ENCODE assay signal across 1 cellular context in genomic region chr12:54386781-54387467, GRCh38.
TF ChIP-seq lines count a peak whose summit lies in the region.

No MANE protein-coding gene starts in this region.

TF ChIP-seq in K562, 482 proteins besides CTCF, POLR2A, EP300 and RAD21 (continued from another document and continues in another):
- TF ChIP-seq CCNT2 (IDR thresholded peaks at IDR 0.05; ENCODE audit: borderline replicate concordance, extremely low read depth, insufficient read length, low read depth, low read length) (no peak), ETV6 (IDR thresholded peaks at IDR 0.05; ENCODE audit: borderline replicate concordance in 1 of 2, low read depth in 2 of 2, low read length in 1 of 2) (no peak), ETV6 (CRISPR knock-in tag; IDR thresholded peaks at IDR 0.05; ENCODE audit: borderline replicate concordance) (no peak), TBP (optimal IDR thresholded peaks at IDR 0.05; ENCODE audit: low read depth, low read length) (no peak), EP400 (IDR thresholded peaks at IDR 0.05) (no peak), SPI1 (IDR thresholded peaks at IDR 0.05; ENCODE audit: borderline replicate concordance, low read depth, low read length) (peak; percentile 52; the same call in 1 of the 2 replicates), ZNF431 (CRISPR knock-in tag; IDR thresholded peaks at IDR 0.05) (no peak), CHAMP1 (IDR thresholded peaks at IDR 0.05) (no peak), ATF2 (CRISPR knock-in tag; IDR thresholded peaks at IDR 0.05) (no peak), CBX1 (IDR thresholded peaks at IDR 0.05; ENCODE audit: low read depth) (no peak), CBX5 (IDR thresholded peaks at IDR 0.05; ENCODE audit: borderline replicate concordance, low read depth) (no peak), ZZZ3 (IDR thresholded peaks at IDR 0.05) (no peak), AFF4 (CRISPR knock-in tag; IDR thresholded peaks at IDR 0.05) (no peak), FOXM1 (IDR thresholded peaks at IDR 0.05; ENCODE audit: low read depth) (no peak), FOXM1 (CRISPR knock-in tag; IDR thresholded peaks at IDR 0.05; ENCODE audit: low read depth) (no peak), RBM25 (IDR thresholded peaks at IDR 0.05; ENCODE audit: low read depth, low read length, severe bottlenecking) (peak; percentile 92), ARID1B (IDR thresholded peaks at IDR 0.05) (peak; percentile 57), SMARCA4 (IDR thresholded peaks at IDR 0.05) (peak; percentile 34; the same call in 1 of the 2 replicates), MTA2 (IDR thresholded peaks at IDR 0.05; ENCODE audit: low read depth) (0 out of 2 replicates have a peak, but pooled peaks have one; percentile 20), FOXK2 (conservative IDR thresholded peaks at IDR 0.05 in 1 of 2, IDR thresholded peaks at IDR 0.05 in 1 of 2; ENCODE audit: low read depth in 2 of 2) (no peak), EZH2 (IDR thresholded peaks at IDR 0.05; ENCODE audit: borderline replicate concordance, low read depth, low read length) (no peak), CC2D1A (IDR thresholded peaks at IDR 0.05) (no peak), ZNF133 (CRISPR knock-in tag; IDR thresholded peaks at IDR 0.05) (no peak), TCF15 (CRISPR knock-in tag; IDR thresholded peaks at IDR 0.05) (no peak), IRF9 (tag; IDR thresholded peaks at IDR 0.05) (no peak), NR4A1 (CRISPR knock-in tag; IDR thresholded peaks at IDR 0.05) (no peak), NR4A1 (tag; IDR thresholded peaks at IDR 0.05) (no peak), U2AF2 (optimal IDR thresholded peaks at IDR 0.05; ENCODE audit: low read depth, low read length) (no peak), ZNF23 (CRISPR knock-in tag; IDR thresholded peaks at IDR 0.05) (no peak), PML (IDR thresholded peaks at IDR 0.05; ENCODE audit: low read length) (no peak), ZNF717 (CRISPR knock-in tag; IDR thresholded peaks at IDR 0.05) (no peak), SP2 (IDR thresholded peaks at IDR 0.05; ENCODE audit: extremely low read depth, low read depth, low read length, poor library complexity, severe bottlenecking) (no peak), BCOR (IDR thresholded peaks at IDR 0.05) (peak; percentile 81; the same call in 1 of the 2 replicates), ZNF232 (CRISPR knock-in tag; IDR thresholded peaks at IDR 0.05) (no peak), KLF6 (CRISPR knock-in tag; IDR thresholded peaks at IDR 0.05; ENCODE audit: borderline replicate concordance) (0 out of 2 replicates have a peak, but pooled peaks have one; percentile 8), E4F1 (CRISPR knock-in tag; IDR thresholded peaks at IDR 0.05; ENCODE audit: borderline replicate concordance) (no peak), BHLHE40 (IDR thresholded peaks at IDR 0.05; ENCODE audit: low read length) (no peak), SIN3B (IDR thresholded peaks at IDR 0.05; ENCODE audit: low read depth) (no peak), HIVEP1 (CRISPR knock-in tag; IDR thresholded peaks at IDR 0.05) (no peak), ZNF24 (IDR thresholded peaks at IDR 0.05) (no peak), NELFE (IDR thresholded peaks at IDR 0.05; ENCODE audit: insufficient read depth, insufficient read length) (no peak), THAP7 (CRISPR knock-in tag; IDR thresholded peaks at IDR 0.05) (no peak), ZNF699 (CRISPR knock-in tag; IDR thresholded peaks at IDR 0.05; ENCODE audit: insufficient replicate concordance) (no peak), ZNF57 (CRISPR knock-in tag; IDR thresholded peaks at IDR 0.05) (no peak), FOXA1 (IDR thresholded peaks at IDR 0.05; ENCODE audit: borderline replicate concordance) (no peak), ETS1 (conservative IDR thresholded peaks at IDR 0.05; ENCODE audit: control insufficient read depth, low read depth, low read length) (no peak), CREBBP (IDR thresholded peaks at IDR 0.05; ENCODE audit: low read depth, low read length) (no peak), GMEB1 (CRISPR knock-in tag; IDR thresholded peaks at IDR 0.05) (no peak), ZFP36 (IDR thresholded peaks at IDR 0.05; ENCODE audit: low read depth, low read length, partially characterized antibody) (peak; percentile 92), SMARCB1 (IDR thresholded peaks at IDR 0.05; ENCODE audit: insufficient read length, low read depth) (no peak), JUND (IDR thresholded peaks at IDR 0.05; ENCODE audit: borderline replicate concordance, low read depth, low read length) (peak; percentile 33; the same call in 1 of the 2 replicates), JUND (tag; IDR thresholded peaks at IDR 0.05; ENCODE audit: borderline replicate concordance, low read depth, low read length) (peak; percentile 55; the same call in 1 of the 3 replicates), CXXC5 (CRISPR knock-in tag; IDR thresholded peaks at IDR 0.05) (no peak), GATAD2B (IDR thresholded peaks at IDR 0.05; ENCODE audit: borderline replicate concordance) (no peak; the same call in 1 of the 2 replicates), ZKSCAN3 (CRISPR knock-in tag; IDR thresholded peaks at IDR 0.05) (no peak), ZNF79 (CRISPR knock-in tag; IDR thresholded peaks at IDR 0.05; ENCODE audit: low read depth) (no peak), PURB (CRISPR knock-in tag; IDR thresholded peaks at IDR 0.05; ENCODE audit: low read depth) (no peak), BRCA1 (IDR thresholded peaks at IDR 0.05) (no peak), BRCA1 (CRISPR knock-in tag; IDR thresholded peaks at IDR 0.05) (no peak), POLR3G (IDR thresholded peaks at IDR 0.05; ENCODE audit: extremely low read depth, insufficient read length, insufficient replicate concordance) (no peak), MTA1 (IDR thresholded peaks at IDR 0.05; ENCODE audit: borderline replicate concordance) (0 out of 2 replicates have a peak, but pooled peaks have one; percentile 39)
